Comparison of ENCODE assay signal across 8 cellular contexts in genomic region chr1:85297855-85298629, GRCh38. TPM values are rescaled to one million over a fixed set of nuclear protein-coding genes. Genes with fewer than 3 reads are reported as not detected.
A peak's percentile ranks its signal among the peaks of the same experiment; 100 is the strongest.
DNase-seq lines count a peak whose midpoint lies in the region; ATAC-seq and TF ChIP-seq lines count a peak whose summit lies in the region.

No MANE protein-coding gene starts in this region.

- H3K36me3 Mint-ChIP-seq in stimulated activated effector memory CD8-positive, alpha-beta T cell treated with anti-CD3 and anti-CD28 coated beads, Interleukin-12 subunit alpha, Interleukin-12 subunit beta, amount 100 ng/mL, for 72 hours = peaks cover 8% of the 10 kb centered on the region

- H3K4me1 Mint-ChIP-seq in stimulated activated effector memory CD8-positive, alpha-beta T cell treated with anti-CD3 and anti-CD28 coated beads, Interleukin-12 subunit alpha, Interleukin-12 subunit beta, amount 100 ng/mL, for 72 hours = peaks cover 29% of the 10 kb centered on the region

- H3K4me3 ChIP-seq in choroid plexus epithelial cell (ENCODE audit: low read depth, low read length) (peak overlapping the region; percentile 23), muscle layer of colon (ENCODE audit: low read depth in 1 of 2, low read length in 2 of 2) (peak overlapping the region in 1 of 2 donors; percentile 0)

- H3K27me3 ChIP-seq in muscle layer of colon (ENCODE audit: control insufficient read depth in 1 of 2, insufficient read depth in 2 of 2, low read length in 2 of 2) = no peaks in the 10 kb centered on the region

- TF ChIP-seq CTCF in choroid plexus epithelial cell (conservative IDR thresholded peaks at IDR 0.05; ENCODE audit: low read depth, low read length) = no peak

- ATAC-seq in GM21723 (IDR thresholded peaks at IDR 0.05; ENCODE audit: unreplicated experiment) = peak; percentile 90
- peak; percentile 89 to 91 for ATAC-seq in activated CD4-positive, CD25-positive, alpha-beta regulatory T cell treated with anti-CD3 and anti-CD28 coated beads, Interleukin-2, amount 50 U/mL, for 24 hours
- ATAC-seq in stimulated activated effector memory CD8-positive, alpha-beta T cell treated with anti-CD3 and anti-CD28 coated beads, Interleukin-12 subunit alpha, Interleukin-12 subunit beta, amount 100 ng/mL, for 72 hours = peak; percentile 99

- H3K9ac ChIP-seq in muscle layer of colon (ENCODE audit: low read length) = no peak overlapping the region

- no peaks in the 10 kb centered on the region for H3K9me3 Mint-ChIP-seq in stimulated activated effector memory CD8-positive, alpha-beta T cell treated with anti-CD3 and anti-CD28 coated beads, Interleukin-12 subunit alpha, Interleukin-12 subunit beta, amount 100 ng/mL, for 72 hours

- DNase-seq in DMS53 (lab: John Stamatoyannopoulos, UW) (peak; percentile 94), LHCN-M2 (ENCODE audit: low read depth) (peak; percentile 97), choroid plexus epithelial cell (ENCODE audit: low read depth) (peak; percentile 99), KG1 (lab: John Stamatoyannopoulos, UW) (no peak)
- DNase-seq in stimulated activated effector memory CD8-positive, alpha-beta T cell treated with anti-CD3 and anti-CD28 coated beads, Interleukin-12 subunit alpha, Interleukin-12 subunit beta, amount 100 ng/mL, for 72 hours (ENCODE audit: low spot score in 2 of 2) = peak; percentile 56 to 89

- peak overlapping the region; percentile 85 for H3K27ac Mint-ChIP-seq in stimulated activated effector memory CD8-positive, alpha-beta T cell treated with anti-CD3 and anti-CD28 coated beads, Interleukin-12 subunit alpha, Interleukin-12 subunit beta, amount 100 ng/mL, for 72 hours

- H3K4me3 Mint-ChIP-seq in stimulated activated effector memory CD8-positive, alpha-beta T cell treated with anti-CD3 and anti-CD28 coated beads, Interleukin-12 subunit alpha, Interleukin-12 subunit beta, amount 100 ng/mL, for 72 hours = peak overlapping the region; percentile 53

- peak overlapping the region; percentile 66 for H3K27ac ChIP-seq in muscle layer of colon (ENCODE audit: low read depth, low read length)

- H3K36me3 ChIP-seq in muscle layer of colon (ENCODE audit: insufficient read depth, low read length) = no peaks in the 10 kb centered on the region

- H3K4me1 ChIP-seq in muscle layer of colon (ENCODE audit: insufficient read depth, low read length) = peaks cover 17% of the 10 kb centered on the region

- no peaks in the 10 kb centered on the region for H3K9me3 ChIP-seq in muscle layer of colon (ENCODE audit: low read length)

RNA-seq across cellular contexts. Expression of gene BCL10, which starts 21.6 kb away (rescaled TPM):
- total RNA-seq in LHCN-M2 (2014; rRNA removed) = 29.0 and 31.7 TPM in 2 replicates
- 10.1 TPM for polyA plus RNA-seq in LHCN-M2 (2012)

RNA-seq across cellular contexts. Expression of gene C1orf52, which starts 38.6 kb away (rescaled TPM):
- total RNA-seq in LHCN-M2 (2014; rRNA removed) = 6.5 and 11.0 TPM in 2 replicates
- polyA plus RNA-seq in LHCN-M2 (2012) = 11.3 TPM
